ENCODE assay signal across 13 cellular contexts in genomic region chr3:75670445-75670882, GRCh38. TPM values are rescaled to one million over a fixed set of nuclear protein-coding genes. Genes with fewer than 3 reads are reported as not detected.
DNase-seq lines count a peak whose midpoint lies in the region; ATAC-seq and TF ChIP-seq lines count a peak whose summit lies in the region.
"Not testable (repeated sequence)": the region's sequence is repeated elsewhere in the genome, so short reads cannot be mapped to it uniquely, and the experiment has no call there.
"Had no signal": no experiment of that assay in that cellular context is flagged by ENCODE, and none has a peak within 500 bp of the region (broad histone marks: within the 10 kb centered on the region; RNA-seq: fewer than 3 reads in every experiment).

No MANE protein-coding gene starts in this region.

- in situ Hi-C loops in astrocyte of the cerebellum (cut with HindIII; ENCODE audit: low sequenced_read_pairs) = not testable (repeated sequence)

- H3K4me3 ChIP-seq in AG04450 (ENCODE audit: low read depth, low read length) = peak overlapping the region; percentile 68
- peak overlapping the region; percentile 48 for H3K4me3 ChIP-seq in astrocyte of the cerebellum (ENCODE audit: low read depth, low read length)
- H3K4me3 ChIP-seq in epithelial cell of proximal tubule (ENCODE audit: low read depth, low read length) = peak overlapping the region; percentile 56
- H3K4me3 ChIP-seq in iPS DF 6.9 (ENCODE audit: low read length) = peak overlapping the region; percentile 16; the same call in 1 of the 2 replicates
- H3K4me3 ChIP-seq in skeletal muscle satellite cell (ENCODE audit: low read length) = peak overlapping the region; percentile 56

- POLR2A ChIA-PET in AG04450 (lab: Yijun Ruan, JAX) = interaction anchor here (1.2 kb wide), 1 partner anchor 12 kb away, joined by 3 read pairs; no protein-coding TSS in a partner anchor
- POLR2A ChIA-PET in naive thymus-derived CD8-positive, alpha-beta T cell (lab: Charles Lee) = not testable (repeated sequence)

- peaks cover 26 to 52% (median 43%) of the 10 kb centered on the region in 5 donors for H3K27me3 Mint-ChIP-seq in naive thymus-derived CD8-positive, alpha-beta T cell

- H3K27me3 ChIP-seq in AG04450 (ENCODE audit: control insufficient read depth, insufficient read depth, low read length) = not testable (repeated sequence)
- H3K27me3 ChIP-seq in iPS DF 6.9 (ENCODE audit: control insufficient read depth, insufficient read depth, low read length) (peaks cover 42% of the 10 kb centered on the region), skeletal muscle satellite cell (ENCODE audit: control insufficient read depth, insufficient read depth, low read length) (peaks cover 23% of the 10 kb centered on the region)

- H3K9me3 ChIP-seq in AG04450 (ENCODE audit: control insufficient read depth, insufficient read depth, low read length) (peaks cover 40% of the 10 kb centered on the region), skeletal muscle satellite cell (replicated peaks; ENCODE audit: low read length) (peaks cover 12% of the 10 kb centered on the region)
- not testable (repeated sequence) for H3K9me3 ChIP-seq in iPS DF 6.9 (ENCODE audit: control insufficient read depth, insufficient read depth, low read length)

- TF ChIP-seq CTCF in AG04450 (IDR thresholded peaks at IDR 0.05; ENCODE audit: low read depth, low read length); astrocyte of the cerebellum (IDR thresholded peaks at IDR 0.05; ENCODE audit: low read depth, low read length, missing control alignments); epithelial cell of proximal tubule (conservative IDR thresholded peaks at IDR 0.05; ENCODE audit: low read depth, low read length): not testable (repeated sequence)

- DNase-seq in AG04450 (ENCODE audit: low read depth, low spot score) = peak; percentile 55
- DNase-seq in RPMI8226 = peak; percentile 19
- not testable (repeated sequence) for DNase-seq in astrocyte of the cerebellum (ENCODE audit: low read depth); epithelial cell of proximal tubule (ENCODE audit: low read depth); iPS DF 6.9 (ENCODE audit: low read depth, low spot score); naive thymus-derived CD8-positive, alpha-beta T cell

- CTCF ChIA-PET in AG04450 (lab: Charles Lee) = interaction anchor here (0.7 to 1.0 kb wide), 2 partner anchors 11 to 12 kb away, joined by 3 read pairs; no protein-coding TSS in a partner anchor

- ATAC-seq in GM21381 (IDR thresholded peaks at IDR 0.05; ENCODE audit: unreplicated experiment) = peak; percentile 45
- ATAC-seq in naive thymus-derived CD8-positive, alpha-beta T cell = not testable (repeated sequence)

- peak overlapping the region; percentile 75 for H3K27ac ChIP-seq in AG04450 (ENCODE audit: low read depth, low read length)
- H3K27ac ChIP-seq in iPS DF 6.9 (ENCODE audit: low read length) = not testable (repeated sequence)

- WGBS in iPS DF 6.9 (ENCODE audit: insufficient coverage, insufficient read length) = no CpG with 5 or more reads among the region's 22 CpGs

- not testable (repeated sequence) for H3K4me1 ChIP-seq in iPS DF 6.9 (ENCODE audit: control insufficient read depth, insufficient read depth, low read length); skeletal muscle satellite cell (ENCODE audit: control insufficient read depth, insufficient read depth, low read length)

- peaks cover 10 to 79% (median 44%) of the 10 kb centered on the region in 9 donors for H3K9me3 Mint-ChIP-seq in naive thymus-derived CD8-positive, alpha-beta T cell

- H3K27ac Mint-ChIP-seq in naive thymus-derived CD8-positive, alpha-beta T cell = not testable (repeated sequence)

- H3K36me3 ChIP-seq in iPS DF 6.9 (ENCODE audit: control insufficient read depth, insufficient read depth, low read length); skeletal muscle satellite cell (ENCODE audit: insufficient read depth, low read length): not testable (repeated sequence)

- peak overlapping the region; percentile 90 for H3K4me2 ChIP-seq in skeletal muscle satellite cell (ENCODE audit: low read length)

- H3K4me3 Mint-ChIP-seq in naive thymus-derived CD8-positive, alpha-beta T cell = peak overlapping the region; percentile 7 to 70 (median 43)

- H3K9ac ChIP-seq in skeletal muscle satellite cell (ENCODE audit: low read depth, low read length) = not testable (repeated sequence)

- peaks cover 14 to 41% (median 21%) of the 10 kb centered on the region in 3 donors for H3K36me3 Mint-ChIP-seq in naive thymus-derived CD8-positive, alpha-beta T cell

- H3K4me1 Mint-ChIP-seq in naive thymus-derived CD8-positive, alpha-beta T cell = peaks cover 14 to 19% (median 15%) of the 10 kb centered on the region in 4 donors

RNA-seq across cellular contexts. Expression of gene FRG2C, which starts 6.3 kb away (rescaled TPM):
- polyA plus RNA-seq in AG04450 (2011; rRNA removed) = not detected in 2 replicates
- not detected in 2 replicates for polyA minus RNA-seq in AG04450 (2011; rRNA and poly(A)+ RNA removed)
- not detected in 2 replicates for total RNA-seq in epithelial cell of proximal tubule
- total RNA-seq in naive thymus-derived CD8-positive, alpha-beta T cell = not detected
- not detected for polyA plus RNA-seq in naive thymus-derived CD8-positive, alpha-beta T cell
- total RNA-seq in skeletal muscle satellite cell (2012; rRNA removed) = not detected in 2 replicates
- total RNA-seq: dorsolateral prefrontal cortex, HT-29, mucosa of descending colon, spleen, thyroid gland had no signal
- polyA plus RNA-seq: spleen had no signal

Comparison
In these comparisons a context has a peak if more than half of its experiments do, and no peak if none do; other contexts are left out.
1. H3K4me3 ChIP-seq: peak in every context shown above with its lines; median percentile 68 in AG04450; 56 in epithelial cell of proximal tubule; 56 in skeletal muscle satellite cell; 48 in astrocyte of the cerebellum; 16 in iPS DF 6.9.